ENCODE assay signal across 8 cellular contexts in the genomic region with DNA sequence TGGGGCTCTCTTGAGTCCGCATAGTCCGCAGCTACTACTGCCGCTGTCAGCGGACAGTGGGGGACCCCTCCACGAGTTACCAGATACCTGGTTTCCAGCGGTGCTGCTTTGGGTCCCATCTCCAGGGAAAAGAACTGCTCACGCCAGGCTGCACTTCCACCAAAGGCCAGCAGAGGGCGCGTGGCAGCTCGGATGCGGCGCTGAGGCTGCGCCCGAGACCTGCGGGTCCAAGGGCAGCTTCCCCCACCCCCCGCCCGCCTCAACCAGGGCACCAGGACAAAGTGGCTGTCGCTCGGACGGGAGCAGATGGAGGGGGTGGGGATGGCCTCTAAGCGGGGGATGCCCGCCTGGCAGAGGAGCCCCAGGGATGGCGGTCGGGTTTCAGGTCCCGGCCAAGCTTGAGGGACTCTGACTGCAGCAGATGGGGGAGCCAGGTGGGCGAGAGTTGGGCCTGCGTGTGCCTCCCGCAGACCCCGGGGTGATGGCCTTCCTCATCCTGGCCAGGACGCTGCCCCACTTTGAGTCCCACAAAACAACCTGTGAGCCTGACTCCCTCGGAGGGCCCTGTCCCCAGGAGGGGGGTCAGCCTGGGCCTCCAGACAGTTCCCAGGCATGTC. TPM values are rescaled to one million over a fixed set of nuclear protein-coding genes. Genes with fewer than 3 reads are reported as not detected.
DNase-seq lines count a peak whose midpoint lies in the region; ATAC-seq and TF ChIP-seq lines count a peak whose summit lies in the region.

No MANE protein-coding gene starts in this region.

- H3K4me1 ChIP-seq in colonic mucosa (no peaks in the 10 kb centered on the region), sigmoid colon (peaks cover 0 to 14% (median 3%) of the 10 kb centered on the region in 4 donors), hepatocyte (ENCODE audit: insufficient read depth) (no peaks in the 10 kb centered on the region)

- H3K36me3 ChIP-seq in colonic mucosa (no peaks in the 10 kb centered on the region), sigmoid colon (no peaks in the 10 kb centered on the region), hepatocyte (replicated peaks; ENCODE audit: insufficient read depth, low read depth) (no peaks in the 10 kb centered on the region)

- H4K20me1 ChIP-seq in hepatocyte (ENCODE audit: insufficient read depth, poor library complexity, severe bottlenecking) = no peaks in the 10 kb centered on the region

- TF ChIP-seq POLR2A in sigmoid colon (IDR thresholded peaks at IDR 0.05) = no peak

- H3K9me3 ChIP-seq in colonic mucosa (no peaks in the 10 kb centered on the region), sigmoid colon (peaks cover 0 to 13% (median 0%) of the 10 kb centered on the region in 4 donors), hepatocyte (ENCODE audit: low read depth) (no peaks in the 10 kb centered on the region)

- intact Hi-C loops in colonic mucosa (cut with DNase I) = loop anchor here (5.0 kb wide), 1 partner anchor 434 kb away; no protein-coding TSS in a partner anchor
- intact Hi-C loops in sigmoid colon (cut with DNase I) = loop anchor here (1.0 kb wide), 1 partner anchor 436 kb away; no protein-coding TSS in a partner anchor

- DNase-seq in GM12864 (ENCODE audit: low read depth) (no peak), T-helper 1 cell (peak in 3 of 5 donors; percentile 19 to 33 (median 22)), colonic mucosa (no peak), sigmoid colon (no peak), hepatocyte (ENCODE audit: low spot score) (no peak), kidney tubule cell (ENCODE audit: low spot score) (no peak), foreskin melanocyte (no peak)

- no peak overlapping the region for H3K4me2 ChIP-seq in hepatocyte

- H3K27ac ChIP-seq in colonic mucosa (no peak overlapping the region), sigmoid colon (no peak overlapping the region), hepatocyte (no peak overlapping the region)

- TF ChIP-seq CTCF in GM12864 (IDR thresholded peaks at IDR 0.05; ENCODE audit: low read depth, low read length, missing control alignments) (peak; percentile 57), colonic mucosa (IDR thresholded peaks at IDR 0.05) (peak; percentile 25), sigmoid colon (IDR thresholded peaks at IDR 0.05) (peak; percentile 48 to 88 (median 74)), hepatocyte (IDR thresholded peaks at IDR 0.05; ENCODE audit: poor library complexity) (no peak)

- no peak for TF ChIP-seq EP300 in sigmoid colon (IDR thresholded peaks at IDR 0.05)

- no peak overlapping the region for H3K9ac ChIP-seq in colonic mucosa (ENCODE audit: low read depth in 2 of 2, low read length in 2 of 2)

- H3K9me2 ChIP-seq in hepatocyte (replicated peaks; ENCODE audit: insufficient read depth) = no peaks in the 10 kb centered on the region

- H2AFZ ChIP-seq in hepatocyte = no peak overlapping the region

- no peak overlapping the region for H3K4me3 ChIP-seq in GM12864 (ENCODE audit: low read depth, low read length)
- H3K4me3 ChIP-seq in colonic mucosa = no peak overlapping the region
- H3K4me3 ChIP-seq in sigmoid colon = no peak overlapping the region
- H3K4me3 ChIP-seq in hepatocyte = no peak overlapping the region

- 31 to 50% methylated on average over 31 of the region's 31 CpGs for WGBS in sigmoid colon, 2 donors
- WGBS in hepatocyte (ENCODE audit: low lambda C conversion rate, missing lambda C conversion rate) = 72% methylated on average over 23 of the region's 31 CpGs

- H3K27me3 ChIP-seq in colonic mucosa (no peaks in the 10 kb centered on the region), sigmoid colon (peaks cover 6 to 32% (median 18%) of the 10 kb centered on the region in 3 donors), hepatocyte (no peaks in the 10 kb centered on the region)

- no peaks in the 10 kb centered on the region for H3K79me2 ChIP-seq in hepatocyte

- no peak for ATAC-seq in GM18498 (IDR thresholded peaks at IDR 0.05; ENCODE audit: unreplicated experiment)

RNA-seq across cellular contexts. Expression of a gene that starts 23.8 kb away (rescaled TPM):
- total RNA-seq in colonic mucosa (not detected), sigmoid colon (not detected), hepatocyte (not detected in 2 replicates)
- polyA plus RNA-seq in sigmoid colon (not detected), hepatocyte (not detected in 2 replicates)

RNA-seq across cellular contexts. Expression of a gene that starts 45.0 kb away (rescaled TPM):
- total RNA-seq in colonic mucosa (not detected), sigmoid colon (not detected), hepatocyte (not detected in 2 replicates)
- polyA plus RNA-seq in sigmoid colon (not detected), hepatocyte (not detected in 2 replicates)

Comparison
In these comparisons a context has a peak if more than half of its experiments do, and no peak if none do; other contexts are left out.
1. DNase-seq: peak in T-helper 1 cell (3 of 5); none in GM12864 (single experiment), colonic mucosa (single experiment), sigmoid colon (single experiment), hepatocyte (single experiment), kidney tubule cell (single experiment) and foreskin melanocyte (single experiment).